ENCODE assay signal across 37 cellular contexts in the genomic region with DNA sequence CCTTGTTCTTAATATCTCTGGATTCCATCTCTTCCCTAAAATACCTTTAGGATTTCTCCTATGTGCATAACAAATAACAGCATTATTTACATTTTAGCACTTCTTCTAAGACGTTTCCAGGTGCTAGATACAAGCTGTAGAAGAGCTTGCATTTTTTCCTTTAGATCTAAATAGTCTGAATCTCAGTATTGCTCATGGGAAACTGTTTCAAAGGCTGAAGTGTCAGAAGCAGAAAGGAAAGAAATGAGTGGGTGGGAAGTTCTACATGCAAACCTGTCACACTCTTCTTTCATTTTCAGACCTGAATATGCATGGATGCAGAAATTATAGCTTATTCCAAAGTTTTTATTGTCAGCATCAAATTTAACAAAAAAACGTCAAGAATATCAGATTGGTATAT. TPM values are rescaled to one million over a fixed set of nuclear protein-coding genes. Genes with fewer than 3 reads are reported as not detected.
"Had no signal": no experiment of that assay in that cellular context is flagged by ENCODE, and none has a peak within 500 bp of the region (broad histone marks: within the 10 kb centered on the region; RNA-seq: fewer than 3 reads in every experiment).

No MANE protein-coding gene starts in this region.

- H3K36me3 Mint-ChIP-seq: activated CD4-positive, alpha-beta memory T cell treated with anti-CD3 and anti-CD28 coated beads for 36 hours; activated CD8-positive, alpha-beta memory T cell treated with anti-CD3 and anti-CD28 coated beads, Interleukin-2, amount 10 ng/mL, durations not matched to agents 7 days and 5 days; activated naive CD4-positive, alpha-beta T cell treated with anti-CD3 and anti-CD28 coated beads, Interleukin-2, amount 50 U/mL, for 72 hours; activated naive CD8-positive, alpha-beta T cell treated with anti-CD3 and anti-CD28 coated beads, Interleukin-2, amount 10 ng/mL, durations not matched to agents 7 days and 5 days; brain had no signal

- H3K4me3 ChIP-seq: ascending aorta, breast epithelium, cardiac muscle cell, colonic mucosa, esophagus squamous epithelium, gastroesophageal sphincter, heart right ventricle, hepatocyte had no signal

- H3K36me3 ChIP-seq: ascending aorta, breast epithelium, cardiac muscle cell, colonic mucosa, esophagus squamous epithelium, gastroesophageal sphincter, heart right ventricle, WERI-Rb-1 had no signal

- H3K27ac Mint-ChIP-seq: activated CD4-positive, alpha-beta memory T cell treated with anti-CD3 and anti-CD28 coated beads for 36 hours; activated CD4-positive, alpha-beta T cell treated with anti-CD3 and anti-CD28 coated beads for 36 hours; activated CD4-positive, alpha-beta T cell treated with anti-CD3 and anti-CD28 coated beads, Interleukin-2, amount 10 ng/mL, durations not matched to agents 24 days and 14 days; activated CD8-positive, alpha-beta memory T cell treated with anti-CD3 and anti-CD28 coated beads, Interleukin-2, amount 10 ng/mL, durations not matched to agents 7 days and 5 days; activated CD8-positive, alpha-beta T cell treated with anti-CD3 and anti-CD28 coated beads, Interleukin-2, amount 10 ng/mL, durations not matched to agents 7 days and 5 days; activated naive CD4-positive, alpha-beta T cell treated with anti-CD3 and anti-CD28 coated beads for 36 hours; activated naive CD8-positive, alpha-beta T cell treated with anti-CD3 and anti-CD28 coated beads, Interleukin-2, amount 10 ng/mL, durations not matched to agents 7 days and 5 days; activated T-helper 1 cell treated with anti-CD3 and anti-CD28 coated beads, Interleukin-12 subunit alpha, Interleukin-12 subunit beta, Interleukin-2, Interleukin-4 antibody, amounts not matched to agents 30 ng/mL and 10 ng/mL and 1 ng/mL, durations not matched to agents 14 hours and 24 hours and 36 hours; activated T-helper 2 cell treated with anti-CD3 and anti-CD28 coated beads, Interferon-gamma antibody, Interleukin-2, Interleukin-4, amounts not matched to agents 10 μg/mL and 5 μg/mL and 100 μg/mL, durations not matched to agents 14 hours and 24 hours and 36 hours; brain; T-helper 2 cell treated with Interferon-gamma antibody and Interleukin-4, amounts not matched to agents 5 μg/mL and 100 μg/mL, for 36 hours had no signal

- DNase-seq: activated CD4-positive, alpha-beta memory T cell treated with anti-CD3 and anti-CD28 coated beads for 36 hours; activated CD4-positive, alpha-beta T cell treated with anti-CD3 and anti-CD28 coated beads for 36 hours; activated CD4-positive, alpha-beta T cell treated with anti-CD3 and anti-CD28 coated beads, Interleukin-2, amount 10 ng/mL, durations not matched to agents 24 days and 14 days; activated CD4-positive, CD25-positive, alpha-beta regulatory T cell; activated CD4-positive, CD25-positive, alpha-beta regulatory T cell treated with anti-CD3 and anti-CD28 coated beads, Interleukin-2, amount 50 U/mL, for 72 hours; activated CD8-positive, alpha-beta memory T cell treated with anti-CD3 and anti-CD28 coated beads, Interleukin-2, amount 10 ng/mL, durations not matched to agents 7 days and 5 days; activated CD8-positive, alpha-beta memory T cell treated with anti-CD3 and anti-CD28 coated beads, Interleukin-2, amount 50 U/mL, for 4 hours; activated CD8-positive, alpha-beta T cell treated with anti-CD3 and anti-CD28 coated beads, Interleukin-2, amount 10 ng/mL, durations not matched to agents 7 days and 5 days; activated effector memory CD4-positive, alpha-beta T cell treated with anti-CD3 and anti-CD28 coated beads, Interleukin-2, amount 50 U/mL, for 16 hours; activated naive CD4-positive, alpha-beta T cell treated with anti-CD3 and anti-CD28 coated beads for 36 hours; activated naive CD8-positive, alpha-beta T cell treated with anti-CD3 and anti-CD28 coated beads, Interleukin-2, amount 10 ng/mL, durations not matched to agents 7 days and 5 days; activated T-cell treated with anti-CD3 and anti-CD28 coated beads, Interleukin-2, amount 50 U/mL, for 1 hour; activated T-cell treated with anti-CD3 and anti-CD28 coated beads, Interleukin-2, amount 50 U/mL, for 48 hours; central memory CD4-positive, alpha-beta T cell; cerebellar nuclear complex; colonic mucosa; effector CD8-positive, alpha-beta T cell; esophagus squamous epithelium; foreskin melanocyte; heart right ventricle; T1000; WERI-Rb-1 had no signal

- FAIRE-seq: endometrium, endothelial cell of umbilical vein had no signal

- H3K9me3 Mint-ChIP-seq: activated CD4-positive, alpha-beta memory T cell treated with anti-CD3 and anti-CD28 coated beads for 36 hours; activated CD4-positive, alpha-beta T cell treated with anti-CD3 and anti-CD28 coated beads, Interleukin-2, amount 10 ng/mL, durations not matched to agents 24 days and 14 days; activated naive CD4-positive, alpha-beta T cell treated with anti-CD3 and anti-CD28 coated beads for 36 hours; activated T-helper 1 cell treated with anti-CD3 and anti-CD28 coated beads, Interleukin-12 subunit alpha, Interleukin-12 subunit beta, Interleukin-2, Interleukin-4 antibody, amounts not matched to agents 30 ng/mL and 10 ng/mL and 1 ng/mL, durations not matched to agents 14 hours and 24 hours and 36 hours; activated T-helper 2 cell treated with anti-CD3 and anti-CD28 coated beads, Interferon-gamma antibody, Interleukin-2, Interleukin-4, amounts not matched to agents 10 μg/mL and 5 μg/mL and 100 μg/mL, durations not matched to agents 14 hours and 24 hours and 36 hours; brain; T-helper 2 cell treated with Interferon-gamma antibody and Interleukin-4, amounts not matched to agents 5 μg/mL and 100 μg/mL, for 36 hours had no signal

- H3K4me2 ChIP-seq: hepatocyte had no signal

- H3K4me1 Mint-ChIP-seq: activated CD4-positive, alpha-beta T cell treated with anti-CD3 and anti-CD28 coated beads for 36 hours; activated CD4-positive, alpha-beta T cell treated with anti-CD3 and anti-CD28 coated beads, Interleukin-2, amount 10 ng/mL, durations not matched to agents 24 days and 14 days; activated CD8-positive, alpha-beta memory T cell treated with anti-CD3 and anti-CD28 coated beads, Interleukin-2, amount 10 ng/mL, durations not matched to agents 7 days and 5 days; activated naive CD8-positive, alpha-beta T cell treated with anti-CD3 and anti-CD28 coated beads, Interleukin-2, amount 10 ng/mL, durations not matched to agents 7 days and 5 days; brain had no signal

- H3K4me3 Mint-ChIP-seq: activated CD4-positive, alpha-beta memory T cell treated with anti-CD3 and anti-CD28 coated beads for 36 hours; activated CD4-positive, alpha-beta T cell treated with anti-CD3 and anti-CD28 coated beads for 36 hours; activated CD4-positive, alpha-beta T cell treated with anti-CD3 and anti-CD28 coated beads, Interleukin-2, amount 10 ng/mL, durations not matched to agents 24 days and 14 days; activated CD8-positive, alpha-beta memory T cell treated with anti-CD3 and anti-CD28 coated beads, Interleukin-2, amount 10 ng/mL, durations not matched to agents 7 days and 5 days; activated CD8-positive, alpha-beta T cell treated with anti-CD3 and anti-CD28 coated beads, Interleukin-2, amount 10 ng/mL, durations not matched to agents 7 days and 5 days; activated naive CD4-positive, alpha-beta T cell treated with anti-CD3 and anti-CD28 coated beads for 36 hours; activated naive CD8-positive, alpha-beta T cell treated with anti-CD3 and anti-CD28 coated beads, Interleukin-2, amount 10 ng/mL, durations not matched to agents 7 days and 5 days; activated T-helper 1 cell treated with anti-CD3 and anti-CD28 coated beads, Interleukin-12 subunit alpha, Interleukin-12 subunit beta, Interleukin-2, Interleukin-4 antibody, amounts not matched to agents 30 ng/mL and 10 ng/mL and 1 ng/mL, durations not matched to agents 14 hours and 24 hours and 36 hours; brain; T-helper 2 cell treated with Interferon-gamma antibody and Interleukin-4, amounts not matched to agents 5 μg/mL and 100 μg/mL, for 36 hours had no signal

- H3K27ac ChIP-seq: ascending aorta, breast epithelium, cardiac muscle cell, colonic mucosa, epithelial cell of prostate, esophagus squamous epithelium, gastroesophageal sphincter, heart right ventricle, hepatocyte, WERI-Rb-1 had no signal

- H3K79me2 ChIP-seq: hepatocyte had no signal

- H3K9me3 ChIP-seq: ascending aorta, breast epithelium, colonic mucosa, esophagus squamous epithelium, gastroesophageal sphincter, heart right ventricle had no signal

- H3K4me1 ChIP-seq: ascending aorta, breast epithelium, colonic mucosa, esophagus squamous epithelium, gastroesophageal sphincter, heart right ventricle had no signal

- H3K27me3 ChIP-seq: ascending aorta, cardiac muscle cell, colonic mucosa, esophagus squamous epithelium, gastroesophageal sphincter, hepatocyte had no signal

- ATAC-seq: activated CD4-positive, alpha-beta T cell treated with anti-CD3 and anti-CD28 coated beads for 36 hours; activated CD8-positive, alpha-beta memory T cell treated with anti-CD3 and anti-CD28 coated beads, Interleukin-2, amount 10 ng/mL, durations not matched to agents 7 days and 5 days; activated CD8-positive, alpha-beta T cell treated with anti-CD3 and anti-CD28 coated beads, Interleukin-2, amount 10 ng/mL, durations not matched to agents 7 days and 5 days; gastroesophageal sphincter; heart right ventricle had no signal

- H3K27me3 Mint-ChIP-seq: activated CD4-positive, alpha-beta memory T cell treated with anti-CD3 and anti-CD28 coated beads for 36 hours; activated CD4-positive, alpha-beta T cell treated with anti-CD3 and anti-CD28 coated beads for 36 hours; activated CD4-positive, alpha-beta T cell treated with anti-CD3 and anti-CD28 coated beads, Interleukin-2, amount 10 ng/mL, durations not matched to agents 24 days and 14 days; activated CD8-positive, alpha-beta memory T cell treated with anti-CD3 and anti-CD28 coated beads, Interleukin-2, amount 10 ng/mL, durations not matched to agents 7 days and 5 days; activated naive CD8-positive, alpha-beta T cell treated with anti-CD3 and anti-CD28 coated beads, Interleukin-2, amount 10 ng/mL, durations not matched to agents 7 days and 5 days; brain had no signal

- H2AFZ ChIP-seq: hepatocyte had no signal

RNA-seq across cellular contexts. Expression of a gene that starts 41.8 kb away (rescaled TPM):
- total RNA-seq: activated CD4-positive, alpha-beta memory T cell treated with anti-CD3 and anti-CD28 coated beads for 36 hours; activated CD4-positive, alpha-beta T cell treated with anti-CD3 and anti-CD28 coated beads for 36 hours; activated CD4-positive, alpha-beta T cell treated with anti-CD3 and anti-CD28 coated beads, Interleukin-2, amount 10 ng/mL, durations not matched to agents 24 days and 14 days; activated CD8-positive, alpha-beta memory T cell treated with anti-CD3 and anti-CD28 coated beads for 36 hours; activated CD8-positive, alpha-beta memory T cell treated with anti-CD3 and anti-CD28 coated beads, Interleukin-2, amount 10 ng/mL, durations not matched to agents 7 days and 5 days; activated CD8-positive, alpha-beta T cell treated with anti-CD3 and anti-CD28 coated beads, Interleukin-2, amount 10 ng/mL, durations not matched to agents 7 days and 5 days; activated naive CD4-positive, alpha-beta T cell treated with anti-CD3 and anti-CD28 coated beads for 36 hours; activated naive CD4-positive, alpha-beta T cell treated with anti-CD3 and anti-CD28 coated beads, Interleukin-2, amount 50 U/mL, for 72 hours; activated naive CD8-positive, alpha-beta T cell treated with anti-CD3 and anti-CD28 coated beads, Interleukin-2, amount 10 ng/mL, durations not matched to agents 7 days and 5 days; activated T-helper 1 cell treated with anti-CD3 and anti-CD28 coated beads, Interleukin-12 subunit alpha, Interleukin-12 subunit beta, Interleukin-2, Interleukin-4 antibody, amounts not matched to agents 30 ng/mL and 10 ng/mL and 1 ng/mL, durations not matched to agents 14 hours and 24 hours and 36 hours; activated T-helper 2 cell treated with anti-CD3 and anti-CD28 coated beads, Interferon-gamma antibody, Interleukin-2, Interleukin-4, amounts not matched to agents 10 μg/mL and 5 μg/mL and 100 μg/mL, durations not matched to agents 14 hours and 24 hours and 36 hours; fibroblast of villous mesenchyme had no signal
